31 cellular contexts compared by ENCODE assay signal in genomic region chr5:147956842-147957223, GRCh38. TPM values are rescaled to one million over a fixed set of nuclear protein-coding genes. Genes with fewer than 3 reads are reported as not detected.
"Had no signal": no experiment of that assay in that cellular context is flagged by ENCODE, and none has a peak within 500 bp of the region (broad histone marks: within the 10 kb centered on the region; RNA-seq: fewer than 3 reads in every experiment).

No MANE protein-coding gene starts in this region.

- H3K4me3 ChIP-seq: ascending aorta, body of pancreas, cardiac muscle cell had no signal

- H3K4me1 ChIP-seq: ascending aorta, body of pancreas had no signal

- DNase-seq: activated B cell treated with CpG ODN at 0.5 μM for 24 hours; activated CD4-positive, alpha-beta T cell treated with anti-CD3 and anti-CD28 coated beads for 1 hour; activated CD4-positive, alpha-beta T cell treated with anti-CD3 and anti-CD28 coated beads, Interleukin-2, amount 10 ng/mL, durations not matched to agents 24 days and 14 days; activated CD4-positive, alpha-beta T cell treated with anti-CD3 and anti-CD28 coated beads, Interleukin-2, amount 50 U/mL, for 48 hours; activated CD8-positive, alpha-beta memory T cell treated with anti-CD3 and anti-CD28 coated beads, Interleukin-2, amount 10 ng/mL, durations not matched to agents 7 days and 5 days; activated effector memory CD4-positive, alpha-beta T cell treated with Interleukin-2 at 50 U/mL for 16 hours; activated naive CD4-positive, alpha-beta T cell treated with Interleukin-2 at 50 U/mL for 16 hours; activated naive CD8-positive, alpha-beta T cell treated with anti-CD3 and anti-CD28 coated beads, Interleukin-2, amount 50 U/mL, for 24 hours; activated T-cell treated with anti-CD3 and anti-CD28 coated beads, Interleukin-2, amount 50 U/mL, for 24 hours; amniotic stem cell; body of pancreas; MM.1S; NCI-H1105; NCI-H1436; NCI-H1694 treated with DMSO at 0.1 percent for 48 hours; NCI-H2029 treated with DMSO at 0.1 percent for 48 hours; NCI-H345; NCI-H510A; NCI-H526 treated with DMSO at 0.1 percent for 48 hours; NCI-H82; NK-92 treated with Interleukin-12 subunit alpha and Interleukin-12 subunit beta, amount 100 ng/mL, for 24 hours; OCI-M1; RPMI8226; SIG-M5; T-helper 17 cell; T1000 had no signal

- H3K27me3 ChIP-seq: ascending aorta, body of pancreas, cardiac muscle cell had no signal

- H3K36me3 ChIP-seq: ascending aorta, cardiac muscle cell had no signal

- ATAC-seq: activated CD8-positive, alpha-beta memory T cell treated with anti-CD3 and anti-CD28 coated beads, Interleukin-2, amount 10 ng/mL, durations not matched to agents 7 days and 5 days; activated naive CD4-positive, alpha-beta T cell treated with anti-CD3 and anti-CD28 coated beads, Interleukin-2, amount 50 U/mL, for 72 hours; activated naive CD8-positive, alpha-beta T cell treated with anti-CD3 and anti-CD28 coated beads, Interleukin-2, amount 50 U/mL, for 24 hours; body of pancreas; Panc1; T-helper 17 cell had no signal

- H3K27ac ChIP-seq: ascending aorta, body of pancreas, cardiac muscle cell had no signal

- H3K9me3 ChIP-seq: ascending aorta, body of pancreas had no signal

RNA-seq across cellular contexts. Expression of gene C5orf46, which starts 50.5 kb away (rescaled TPM):
- total RNA-seq: activated B cell treated with CpG ODN at 0.5 μM for 24 hours; activated CD4-positive, alpha-beta T cell treated with anti-CD3 and anti-CD28 coated beads, Interleukin-2, amount 10 ng/mL, durations not matched to agents 24 days and 14 days; activated CD8-positive, alpha-beta memory T cell treated with anti-CD3 and anti-CD28 coated beads, Interleukin-2, amount 10 ng/mL, durations not matched to agents 7 days and 5 days; activated naive CD4-positive, alpha-beta T cell treated with anti-CD3 and anti-CD28 coated beads, Interleukin-2, amount 50 U/mL, for 72 hours; activated T-helper 1 cell treated with anti-CD3 and anti-CD28 coated beads, Interleukin-12 subunit alpha, Interleukin-12 subunit beta, Interleukin-2, Interleukin-4 antibody, amounts not matched to agents 30 ng/mL and 10 ng/mL and 1 ng/mL, durations not matched to agents 14 hours and 24 hours and 36 hours; body of pancreas; cardiac muscle cell; T-helper 17 cell had no signal
